Comparison of ENCODE assay signal across 9 cellular contexts in the genomic region with DNA sequence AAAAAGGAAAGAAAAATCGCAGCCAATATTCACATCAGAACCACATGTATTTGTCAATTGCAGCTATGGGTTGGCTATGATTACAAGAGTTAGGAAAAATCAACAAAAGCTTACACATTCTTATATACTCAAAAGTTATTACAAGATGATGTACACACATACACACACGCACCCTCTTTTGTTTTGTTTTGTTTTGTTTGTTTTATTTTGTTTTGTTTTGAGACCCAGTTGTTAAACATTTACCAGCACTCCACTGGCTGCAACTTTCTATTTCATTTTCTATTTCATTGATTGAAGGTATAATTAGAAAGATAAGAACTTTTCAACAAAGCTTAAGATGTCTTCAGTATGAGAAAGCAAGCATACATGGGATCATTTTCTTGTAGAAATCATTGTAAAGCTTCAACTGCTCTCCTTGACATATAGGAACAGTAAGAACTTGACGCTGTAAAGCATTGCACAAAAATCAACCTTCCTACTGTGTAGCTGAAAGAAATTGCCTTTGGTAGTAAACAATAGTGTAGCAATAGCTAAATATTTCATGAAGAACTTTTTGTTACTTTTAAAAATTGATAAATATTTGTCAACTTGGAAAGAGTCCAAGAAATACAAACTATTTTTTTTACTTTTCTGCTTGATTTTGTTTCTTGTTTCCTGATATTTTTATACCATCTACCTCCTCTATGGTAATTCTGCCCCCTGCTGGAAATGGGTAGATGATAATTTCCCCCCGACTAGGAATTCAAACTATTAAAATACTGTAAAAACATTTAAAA.
A peak's percentile ranks its signal among the peaks of the same experiment; 100 is the strongest.
DNase-seq lines count a peak whose midpoint lies in the region; TF ChIP-seq lines count a peak whose summit lies in the region.
"Had no signal": no experiment of that assay in that cellular context is flagged by ENCODE, and none has a peak within 500 bp of the region (broad histone marks: within the 10 kb centered on the region; RNA-seq: fewer than 3 reads in every experiment).

No MANE protein-coding gene starts in this region.

- CTCF ChIA-PET in Calu3 (lab: Charles Lee), result interaction anchor here (0.7 to 4.2 kb wide), 8 partner anchors 14 to 260 kb away, joined by 3 to 49 read pairs (median 3); a partner anchor contains a TSS

- H3K9me3 Mint-ChIP-seq in Calu3 (ENCODE audit: low read depth, unreplicated experiment), result no peaks in the 10 kb centered on the region
- H3K9me3 Mint-ChIP-seq: T-helper 1 cell treated with Interleukin-12 subunit alpha and Interleukin-12 subunit beta and Interleukin-4 antibody, amounts not matched to agents 30 μg/mL and 1 μg/mL, for 36 hours had no signal

- peak; percentile 66 for TF ChIP-seq CTCF in Calu3 (IDR thresholded peaks at IDR 0.05; ENCODE audit: unreplicated experiment)
- peak; percentile 28 for TF ChIP-seq CTCF in liver (IDR thresholded peaks at IDR 0.05; ENCODE audit: low read depth, low read length, missing input control)

- H3K27me3 Mint-ChIP-seq in Calu3 (ENCODE audit: unreplicated experiment), result no peaks in the 10 kb centered on the region

- H3K9me3 ChIP-seq in liver (ENCODE audit: control insufficient read depth in 4 of 4, low read length in 3 of 4), result no peaks in the 10 kb centered on the region

- no peaks in the 10 kb centered on the region for H3K27me3 ChIP-seq in liver (ENCODE audit: control insufficient read depth in 4 of 4, insufficient read depth in 4 of 4, low read length in 3 of 4)

- H3K4me1 Mint-ChIP-seq in Calu3 (ENCODE audit: low read depth, unreplicated experiment), result peaks cover 9% of the 10 kb centered on the region

- WGBS in liver, result 29% methylated on average over 4 of the region's 4 CpGs

- peak; percentile 57 to 59 for TF ChIP-seq RAD21 in liver (IDR thresholded peaks at IDR 0.05)

- no peak overlapping the region for H3K27ac Mint-ChIP-seq in Calu3 (ENCODE audit: unreplicated experiment)
- H3K27ac Mint-ChIP-seq: T-helper 1 cell treated with Interleukin-12 subunit alpha and Interleukin-12 subunit beta and Interleukin-4 antibody, amounts not matched to agents 30 μg/mL and 1 μg/mL, for 36 hours had no signal

- no peak overlapping the region for H3K9ac ChIP-seq in liver (ENCODE audit: low read depth in 1 of 2, low read length in 2 of 2)

- H3K4me1 ChIP-seq in liver (ENCODE audit: control insufficient read depth in 4 of 4, insufficient read depth in 4 of 4, low read length in 3 of 4), result no peaks in the 10 kb centered on the region

- intact Hi-C loops in Calu3 (cut with micrococcal nuclease; ENCODE audit: unreplicated experiment), result loop anchor here (1.0 to 2.0 kb wide), 2 partner anchors 78 to 258 kb away; no protein-coding TSS in a partner anchor

- no peaks in the 10 kb centered on the region for H3K36me3 Mint-ChIP-seq in Calu3 (ENCODE audit: insufficient read depth, unreplicated experiment)

- no peaks in the 10 kb centered on the region for H3K36me3 ChIP-seq in liver (ENCODE audit: control insufficient read depth in 4 of 4, insufficient read depth in 3 of 4, low read depth in 1 of 4, low read length in 3 of 4)

- H3K4me3 ChIP-seq in liver (ENCODE audit: low read depth in 1 of 3, low read length in 3 of 3), result peak overlapping the region in 1 of 3 donors; percentile 34

- DNase-seq in Calu3 (peak; percentile 45), HT-29 (ENCODE audit: low spot score) (peak; percentile 71), amniotic epithelial cell (ENCODE audit: low read depth) (peak; percentile 69), NCI-H2171 (lab: John Stamatoyannopoulos, UW) (no peak), cortex of kidney (lab: John Stamatoyannopoulos, UW) (no peak)
- no peak for DNase-seq in activated CD4-positive, alpha-beta T cell treated with anti-CD3 and anti-CD28 coated beads for 4 hours
- DNase-seq in activated CD8-positive, alpha-beta memory T cell treated with anti-CD3 and anti-CD28 coated beads, Interleukin-2, amount 50 U/mL, for 48 hours, result no peak

- no TSS peak for BruUV-seq in Calu3 (replicated peaks; lab: Mats Ljungman, UMichigan)

- no peak overlapping the region for H3K27ac ChIP-seq in liver (ENCODE audit: low read depth in 1 of 2, low read length in 2 of 2)

- H3K4me3 Mint-ChIP-seq in Calu3 (ENCODE audit: low read depth, unreplicated experiment), result no peak overlapping the region
- H3K4me3 Mint-ChIP-seq: T-helper 1 cell treated with Interleukin-12 subunit alpha and Interleukin-12 subunit beta and Interleukin-4 antibody, amounts not matched to agents 30 μg/mL and 1 μg/mL, for 36 hours had no signal

TF ChIP-seq in liver, 16 proteins besides CTCF, POLR2A, EP300 and RAD21:
- TF ChIP-seq EGR1 (IDR thresholded peaks at IDR 0.05; ENCODE audit: low read depth in 2 of 2), result no peak
- TF ChIP-seq YY1 (IDR thresholded peaks at IDR 0.05), result no peak
- no peak for TF ChIP-seq NR2F2 (IDR thresholded peaks at IDR 0.05)
- TF ChIP-seq RXRA (IDR thresholded peaks at IDR 0.05), result no peak
- TF ChIP-seq HNF4A (conservative IDR thresholded peaks at IDR 0.05), result no peak
- no peak for TF ChIP-seq TAF1 (conservative IDR thresholded peaks at IDR 0.05)
- no peak for TF ChIP-seq GABPA (IDR thresholded peaks at IDR 0.05 in 1 of 2, conservative IDR thresholded peaks at IDR 0.05 in 1 of 2)
- TF ChIP-seq, protein P1, sequence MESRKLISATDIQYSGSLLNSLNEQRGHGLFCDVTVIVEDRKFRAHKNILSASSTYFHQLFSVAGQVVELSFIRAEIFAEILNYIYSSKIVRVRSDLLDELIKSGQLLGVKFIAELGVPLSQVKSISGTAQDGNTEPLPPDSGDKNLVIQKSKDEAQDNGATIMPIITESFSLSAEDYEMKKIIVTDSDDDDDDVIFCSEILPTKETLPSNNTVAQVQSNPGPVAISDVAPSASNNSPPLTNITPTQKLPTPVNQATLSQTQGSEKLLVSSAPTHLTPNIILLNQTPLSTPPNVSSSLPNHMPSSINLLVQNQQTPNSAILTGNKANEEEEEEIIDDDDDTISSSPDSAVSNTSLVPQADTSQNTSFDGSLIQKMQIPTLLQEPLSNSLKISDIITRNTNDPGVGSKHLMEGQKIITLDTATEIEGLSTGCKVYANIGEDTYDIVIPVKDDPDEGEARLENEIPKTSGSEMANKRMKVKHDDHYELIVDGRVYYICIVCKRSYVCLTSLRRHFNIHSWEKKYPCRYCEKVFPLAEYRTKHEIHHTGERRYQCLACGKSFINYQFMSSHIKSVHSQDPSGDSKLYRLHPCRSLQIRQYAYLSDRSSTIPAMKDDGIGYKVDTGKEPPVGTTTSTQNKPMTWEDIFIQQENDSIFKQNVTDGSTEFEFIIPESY (IDR thresholded peaks at IDR 0.05), result no peak
- TF ChIP-seq, protein P2, sequence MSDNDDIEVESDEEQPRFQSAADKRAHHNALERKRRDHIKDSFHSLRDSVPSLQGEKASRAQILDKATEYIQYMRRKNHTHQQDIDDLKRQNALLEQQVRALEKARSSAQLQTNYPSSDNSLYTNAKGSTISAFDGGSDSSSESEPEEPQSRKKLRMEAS (IDR thresholded peaks at IDR 0.05), result no peak
- TF ChIP-seq, protein P3, sequence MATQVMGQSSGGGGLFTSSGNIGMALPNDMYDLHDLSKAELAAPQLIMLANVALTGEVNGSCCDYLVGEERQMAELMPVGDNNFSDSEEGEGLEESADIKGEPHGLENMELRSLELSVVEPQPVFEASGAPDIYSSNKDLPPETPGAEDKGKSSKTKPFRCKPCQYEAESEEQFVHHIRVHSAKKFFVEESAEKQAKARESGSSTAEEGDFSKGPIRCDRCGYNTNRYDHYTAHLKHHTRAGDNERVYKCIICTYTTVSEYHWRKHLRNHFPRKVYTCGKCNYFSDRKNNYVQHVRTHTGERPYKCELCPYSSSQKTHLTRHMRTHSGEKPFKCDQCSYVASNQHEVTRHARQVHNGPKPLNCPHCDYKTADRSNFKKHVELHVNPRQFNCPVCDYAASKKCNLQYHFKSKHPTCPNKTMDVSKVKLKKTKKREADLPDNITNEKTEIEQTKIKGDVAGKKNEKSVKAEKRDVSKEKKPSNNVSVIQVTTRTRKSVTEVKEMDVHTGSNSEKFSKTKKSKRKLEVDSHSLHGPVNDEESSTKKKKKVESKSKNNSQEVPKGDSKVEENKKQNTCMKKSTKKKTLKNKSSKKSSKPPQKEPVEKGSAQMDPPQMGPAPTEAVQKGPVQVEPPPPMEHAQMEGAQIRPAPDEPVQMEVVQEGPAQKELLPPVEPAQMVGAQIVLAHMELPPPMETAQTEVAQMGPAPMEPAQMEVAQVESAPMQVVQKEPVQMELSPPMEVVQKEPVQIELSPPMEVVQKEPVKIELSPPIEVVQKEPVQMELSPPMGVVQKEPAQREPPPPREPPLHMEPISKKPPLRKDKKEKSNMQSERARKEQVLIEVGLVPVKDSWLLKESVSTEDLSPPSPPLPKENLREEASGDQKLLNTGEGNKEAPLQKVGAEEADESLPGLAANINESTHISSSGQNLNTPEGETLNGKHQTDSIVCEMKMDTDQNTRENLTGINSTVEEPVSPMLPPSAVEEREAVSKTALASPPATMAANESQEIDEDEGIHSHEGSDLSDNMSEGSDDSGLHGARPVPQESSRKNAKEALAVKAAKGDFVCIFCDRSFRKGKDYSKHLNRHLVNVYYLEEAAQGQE (IDR thresholded peaks at IDR 0.05), result no peak
- TF ChIP-seq SP1 (IDR thresholded peaks at IDR 0.05), result no peak
- TF ChIP-seq JUND (IDR thresholded peaks at IDR 0.05), result no peak
- no peak for TF ChIP-seq FOXA2 (IDR thresholded peaks at IDR 0.05)
TF ChIP-seq in liver: peak in this region for 0.

Comparison
In these comparisons a context has a peak if more than half of its experiments do, and no peak if none do; other contexts are left out.
1. DNase-seq: peak in Calu3 (single experiment), HT-29 (single experiment) and amniotic epithelial cell (single experiment); none in NCI-H2171 (single experiment), activated CD4-positive, alpha-beta T cell treated with anti-CD3 and anti-CD28 coated beads for 4 hours (0 of 2), activated CD8-positive, alpha-beta memory T cell treated with anti-CD3 and anti-CD28 coated beads, Interleukin-2, amount 50 U/mL, for 48 hours (single experiment) and cortex of kidney (single experiment).